2 cellular contexts compared by ENCODE assay signal in the genomic region with DNA sequence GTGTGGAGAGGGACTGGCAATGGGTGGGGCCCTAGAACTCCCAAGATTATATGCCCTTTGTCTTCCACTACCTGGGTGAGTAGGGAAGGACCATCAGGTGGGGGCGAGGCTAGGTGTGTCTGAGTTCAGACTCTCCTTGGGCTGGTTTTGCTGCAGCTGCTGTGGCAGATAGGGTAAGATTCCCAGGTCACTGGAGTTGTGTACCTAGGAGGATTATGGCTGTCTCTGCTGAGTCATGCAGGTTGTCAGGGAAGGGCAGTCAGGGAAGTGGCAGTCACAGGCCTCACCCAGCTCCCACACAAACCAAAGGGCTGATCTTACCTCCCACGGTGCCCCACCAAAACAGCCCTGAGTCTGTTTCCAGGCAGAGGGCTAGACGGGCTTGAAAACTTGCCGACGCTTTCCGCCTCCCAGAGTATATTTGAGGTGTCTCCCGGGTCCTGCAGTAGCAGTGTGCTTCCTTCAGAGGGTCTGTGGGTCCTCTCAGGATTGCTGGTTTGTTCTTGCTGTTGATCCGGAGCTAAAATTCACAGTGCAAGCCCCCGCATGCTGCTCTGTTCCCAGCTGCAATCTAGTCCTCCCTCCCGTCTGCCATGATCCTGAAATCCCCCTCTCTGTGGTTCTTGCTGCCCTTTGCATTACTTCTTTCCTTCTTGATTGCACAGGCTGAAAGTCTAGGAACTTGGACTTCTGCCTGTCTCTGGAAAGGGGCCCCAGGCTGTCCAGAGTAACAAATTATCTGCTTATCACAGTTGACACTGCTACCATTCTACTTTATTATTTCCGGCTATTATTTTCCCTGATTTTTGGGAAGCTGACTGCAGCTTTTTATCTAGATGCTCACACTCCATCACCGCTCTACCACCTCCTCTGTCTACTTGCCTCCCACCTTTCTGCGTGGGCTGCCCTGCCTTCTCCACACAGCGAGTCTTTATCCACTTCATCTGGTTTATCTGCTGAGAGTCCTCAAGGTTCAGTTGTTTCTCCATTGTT.
TF ChIP-seq lines count a peak whose summit lies in the region.

No MANE protein-coding gene starts in this region.

TF ChIP-seq in GM23338, 12 proteins besides CTCF, POLR2A, EP300 and RAD21 (continues in another document):
- TF ChIP-seq, protein P1, sequence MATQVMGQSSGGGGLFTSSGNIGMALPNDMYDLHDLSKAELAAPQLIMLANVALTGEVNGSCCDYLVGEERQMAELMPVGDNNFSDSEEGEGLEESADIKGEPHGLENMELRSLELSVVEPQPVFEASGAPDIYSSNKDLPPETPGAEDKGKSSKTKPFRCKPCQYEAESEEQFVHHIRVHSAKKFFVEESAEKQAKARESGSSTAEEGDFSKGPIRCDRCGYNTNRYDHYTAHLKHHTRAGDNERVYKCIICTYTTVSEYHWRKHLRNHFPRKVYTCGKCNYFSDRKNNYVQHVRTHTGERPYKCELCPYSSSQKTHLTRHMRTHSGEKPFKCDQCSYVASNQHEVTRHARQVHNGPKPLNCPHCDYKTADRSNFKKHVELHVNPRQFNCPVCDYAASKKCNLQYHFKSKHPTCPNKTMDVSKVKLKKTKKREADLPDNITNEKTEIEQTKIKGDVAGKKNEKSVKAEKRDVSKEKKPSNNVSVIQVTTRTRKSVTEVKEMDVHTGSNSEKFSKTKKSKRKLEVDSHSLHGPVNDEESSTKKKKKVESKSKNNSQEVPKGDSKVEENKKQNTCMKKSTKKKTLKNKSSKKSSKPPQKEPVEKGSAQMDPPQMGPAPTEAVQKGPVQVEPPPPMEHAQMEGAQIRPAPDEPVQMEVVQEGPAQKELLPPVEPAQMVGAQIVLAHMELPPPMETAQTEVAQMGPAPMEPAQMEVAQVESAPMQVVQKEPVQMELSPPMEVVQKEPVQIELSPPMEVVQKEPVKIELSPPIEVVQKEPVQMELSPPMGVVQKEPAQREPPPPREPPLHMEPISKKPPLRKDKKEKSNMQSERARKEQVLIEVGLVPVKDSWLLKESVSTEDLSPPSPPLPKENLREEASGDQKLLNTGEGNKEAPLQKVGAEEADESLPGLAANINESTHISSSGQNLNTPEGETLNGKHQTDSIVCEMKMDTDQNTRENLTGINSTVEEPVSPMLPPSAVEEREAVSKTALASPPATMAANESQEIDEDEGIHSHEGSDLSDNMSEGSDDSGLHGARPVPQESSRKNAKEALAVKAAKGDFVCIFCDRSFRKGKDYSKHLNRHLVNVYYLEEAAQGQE (IDR thresholded peaks at IDR 0.05; ENCODE audit: unreplicated experiment) = no peak
- TF ChIP-seq JUNB (IDR thresholded peaks at IDR 0.05; ENCODE audit: unreplicated experiment) (no peak), ZNF114 (CRISPR knock-in tag; IDR thresholded peaks at IDR 0.05) (no peak), EZH2 (IDR thresholded peaks at IDR 0.05; ENCODE audit: low read depth, unreplicated experiment) (no peak), STAT1 (IDR thresholded peaks at IDR 0.05; ENCODE audit: unreplicated experiment) (no peak), ZNF331 (CRISPR knock-in tag; IDR thresholded peaks at IDR 0.05; ENCODE audit: low read depth) (no peak), POLR2AphosphoS5 (IDR thresholded peaks at IDR 0.05; ENCODE audit: low read depth) (no peak)
- TF ChIP-seq, protein P2, sequence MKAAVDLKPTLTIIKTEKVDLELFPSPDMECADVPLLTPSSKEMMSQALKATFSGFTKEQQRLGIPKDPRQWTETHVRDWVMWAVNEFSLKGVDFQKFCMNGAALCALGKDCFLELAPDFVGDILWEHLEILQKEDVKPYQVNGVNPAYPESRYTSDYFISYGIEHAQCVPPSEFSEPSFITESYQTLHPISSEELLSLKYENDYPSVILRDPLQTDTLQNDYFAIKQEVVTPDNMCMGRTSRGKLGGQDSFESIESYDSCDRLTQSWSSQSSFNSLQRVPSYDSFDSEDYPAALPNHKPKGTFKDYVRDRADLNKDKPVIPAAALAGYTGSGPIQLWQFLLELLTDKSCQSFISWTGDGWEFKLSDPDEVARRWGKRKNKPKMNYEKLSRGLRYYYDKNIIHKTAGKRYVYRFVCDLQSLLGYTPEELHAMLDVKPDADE (IDR thresholded peaks at IDR 0.05) = no peak

TF ChIP-seq in endothelial cell of umbilical vein, 7 proteins besides CTCF, POLR2A, EP300 and RAD21 (continued from another document):
- TF ChIP-seq POLR2AphosphoS5 (IDR thresholded peaks at IDR 0.05; ENCODE audit: insufficient read depth, low read depth, low read length) (no peak), GATA2 (IDR thresholded peaks at IDR 0.05; ENCODE audit: insufficient read depth, insufficient read length, low read depth, low read length) (peak; percentile 70)
